Comparison of ENCODE assay signal across 1 cellular context in genomic region chr17:60355663-60356594, GRCh38.
TF ChIP-seq lines count a peak whose summit lies in the region.

No MANE protein-coding gene starts in this region.

TF ChIP-seq in HepG2, 621 proteins besides CTCF, POLR2A, EP300 and RAD21 (continued from another document and continues in another):
- TF ChIP-seq RERE (CRISPR knock-in tag; IDR thresholded peaks at IDR 0.05; ENCODE audit: low read depth) (peak; percentile 47; the same call in 1 of the 2 replicates), ZNF776 (CRISPR knock-in tag; IDR thresholded peaks at IDR 0.05) (no peak), NCOA2 (CRISPR knock-in tag; IDR thresholded peaks at IDR 0.05) (peak; percentile 75; the same call in 1 of the 2 replicates), ZNF503 (CRISPR knock-in tag; IDR thresholded peaks at IDR 0.05) (peak; percentile 64; the same call in 1 of the 2 replicates), ZNF510 (CRISPR knock-in tag; IDR thresholded peaks at IDR 0.05; ENCODE audit: low read depth) (0 out of 2 replicates have a peak, but pooled peaks have one; percentile 68), TBX3 (IDR thresholded peaks at IDR 0.05; ENCODE audit: borderline replicate concordance) (peak; percentile 69; the same call in 1 of the 2 replicates), CREB1 (IDR thresholded peaks at IDR 0.05) (no peak), CREB1 (CRISPR knock-in tag; IDR thresholded peaks at IDR 0.05) (0 out of 2 replicates have a peak, but pooled peaks have one; percentile 33), RFXANK (CRISPR knock-in tag; IDR thresholded peaks at IDR 0.05) (0 out of 2 replicates have a peak, but pooled peaks have one; percentile 25), PAXIP1 (CRISPR knock-in tag; conservative IDR thresholded peaks at IDR 0.05) (peak; percentile 54), ZGPAT (CRISPR knock-in tag; IDR thresholded peaks at IDR 0.05) (peak; percentile 71), NR2F2 (IDR thresholded peaks at IDR 0.05; ENCODE audit: borderline replicate concordance, low read depth) (peak; percentile 56; the same call in 1 of the 2 replicates), ZNF891 (CRISPR knock-in tag; IDR thresholded peaks at IDR 0.05) (no peak), ZNF414 (CRISPR knock-in tag; IDR thresholded peaks at IDR 0.05) (no peak), ZNF18 (CRISPR knock-in tag; IDR thresholded peaks at IDR 0.05; ENCODE audit: insufficient replicate concordance) (no peak), SIN3B (IDR thresholded peaks at IDR 0.05; ENCODE audit: low read length) (no peak), ZNF550 (CRISPR knock-in tag; IDR thresholded peaks at IDR 0.05; ENCODE audit: borderline replicate concordance) (peak; percentile 100), ZNF615 (CRISPR knock-in tag; IDR thresholded peaks at IDR 0.05; ENCODE audit: borderline replicate concordance) (no peak), HNRNPK (IDR thresholded peaks at IDR 0.05; ENCODE audit: low read depth, low read length, poor library complexity, severe bottlenecking) (no peak), TGIF2 (CRISPR knock-in tag; IDR thresholded peaks at IDR 0.05) (0 out of 2 replicates have a peak, but pooled peaks have one; percentile 52), RARA (CRISPR knock-in tag; IDR thresholded peaks at IDR 0.05) (peak; percentile 95), ZNF598 (CRISPR knock-in tag; IDR thresholded peaks at IDR 0.05; ENCODE audit: borderline replicate concordance) (no peak), ELF1 (CRISPR knock-in tag; IDR thresholded peaks at IDR 0.05) (peak; percentile 26; the same call in 1 of the 2 replicates), ZNF3 (CRISPR knock-in tag; IDR thresholded peaks at IDR 0.05) (peak; percentile 94), PITX1 (CRISPR knock-in tag; IDR thresholded peaks at IDR 0.05) (peak; percentile 28; the same call in 1 of the 2 replicates), SPEN (CRISPR knock-in tag; IDR thresholded peaks at IDR 0.05; ENCODE audit: low read depth) (no peak), ZBED4 (CRISPR knock-in tag; IDR thresholded peaks at IDR 0.05; ENCODE audit: borderline replicate concordance) (no peak), EEA1 (CRISPR knock-in tag; IDR thresholded peaks at IDR 0.05; ENCODE audit: borderline replicate concordance) (no peak), PHF21A (CRISPR knock-in tag; IDR thresholded peaks at IDR 0.05) (peak; percentile 51; the same call in 1 of the 2 replicates), ATF2 (CRISPR knock-in tag; IDR thresholded peaks at IDR 0.05) (no peak), RXRB (CRISPR knock-in tag; IDR thresholded peaks at IDR 0.05; ENCODE audit: borderline replicate concordance) (peak; percentile 69), NFIC (IDR thresholded peaks at IDR 0.05; ENCODE audit: low read length) (peak; percentile 85; the same call in 1 of the 2 replicates)
